Comparison of ENCODE assay signal across 12 cellular contexts in the genomic region with DNA sequence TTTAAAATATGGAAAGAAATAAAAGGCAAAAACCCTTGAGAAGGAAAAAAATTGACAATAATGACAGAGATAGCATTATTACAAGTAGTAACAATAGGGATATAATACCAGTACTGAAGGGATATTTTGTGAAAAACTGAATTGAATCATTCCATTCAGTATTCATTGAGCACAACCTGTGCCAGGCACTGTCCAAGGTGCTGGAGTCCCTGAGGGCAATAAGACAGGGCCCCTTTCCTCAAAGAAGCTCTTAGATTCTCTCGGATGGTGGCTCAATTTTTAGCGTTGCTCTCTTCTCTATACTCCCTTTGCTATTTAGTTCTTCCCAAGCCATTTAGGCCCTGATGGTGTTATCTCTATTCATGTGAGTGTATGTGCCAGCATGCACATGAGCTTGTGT. TPM values are rescaled to one million over a fixed set of nuclear protein-coding genes. Genes with fewer than 3 reads are reported as not detected.
DNase-seq lines count a peak whose midpoint lies in the region; FAIRE-seq and TF ChIP-seq lines count a peak whose summit lies in the region.
"Had no signal": no experiment of that assay in that cellular context is flagged by ENCODE, and none has a peak within 500 bp of the region (broad histone marks: within the 10 kb centered on the region; RNA-seq: fewer than 3 reads in every experiment).

No MANE protein-coding gene starts in this region.

- H3K9me3 ChIP-seq in WERI-Rb-1 (ENCODE audit: severe bottlenecking): no peaks in the 10 kb centered on the region
- H3K9me3 ChIP-seq: vagina had no signal

- no peaks in the 10 kb centered on the region for H3K27me3 ChIP-seq in bronchial epithelial cell (ENCODE audit: control insufficient read depth, insufficient read depth, low read length)
- H3K27me3 ChIP-seq in WERI-Rb-1 (ENCODE audit: insufficient read depth, low read depth, severe bottlenecking): no peaks in the 10 kb centered on the region
- H3K27me3 ChIP-seq: vagina had no signal

- no peak overlapping the region for H3K27ac ChIP-seq in WERI-Rb-1
- H3K27ac ChIP-seq: vagina had no signal

- H3K4me1 Mint-ChIP-seq in activated CD4-positive, alpha-beta T cell treated with anti-CD3 and anti-CD28 coated beads, Interleukin-2, amount 10 ng/mL, durations not matched to agents 24 days and 14 days: no peaks in the 10 kb centered on the region
- H3K4me1 Mint-ChIP-seq in nephron progenitor cell: no peaks in the 10 kb centered on the region
- H3K4me1 Mint-ChIP-seq: B cell had no signal

- H3K4me3 ChIP-seq in bronchial epithelial cell (ENCODE audit: low read depth, low read length) (no peak overlapping the region), WERI-Rb-1 (ENCODE audit: low read depth, low read length) (no peak overlapping the region)
- H3K4me3 ChIP-seq: vagina had no signal

- H3K36me3 ChIP-seq in bronchial epithelial cell (ENCODE audit: control insufficient read depth, insufficient read depth, low read length) (no peaks in the 10 kb centered on the region), WERI-Rb-1 (no peaks in the 10 kb centered on the region)
- H3K36me3 ChIP-seq: vagina had no signal

- DNase-seq in activated CD4-positive, alpha-beta T cell treated with anti-CD3 and anti-CD28 coated beads, Interleukin-2, amount 10 ng/mL, durations not matched to agents 24 days and 14 days: peak; percentile 70
- no peak for DNase-seq in activated CD4-positive, alpha-beta T cell treated with anti-CD3 and anti-CD28 coated beads, Interleukin-2, amount 50 U/mL, for 1 hour
- DNase-seq in NCI-H226 (peak; percentile 33), bronchial epithelial cell (ENCODE audit: low read depth) (peak; percentile 26), nephron progenitor cell (peak; percentile 81), WERI-Rb-1 (no peak), GOT3 (lab: John Stamatoyannopoulos, UW) (no peak), mesenteric fat pad (ENCODE audit: low spot score) (no peak)
- DNase-seq: activated CD4-positive, CD25-positive, alpha-beta regulatory T cell; NCI-H2171 treated with DMSO at 0.1 percent for 48 hours had no signal

- intact Hi-C loops in activated CD4-positive, alpha-beta T cell treated with anti-CD3 and anti-CD28 coated beads, Interleukin-2, amount 10 ng/mL, durations not matched to agents 24 days and 14 days (cut with micrococcal nuclease): no loop called here

- no peak overlapping the region for H3K4me3 Mint-ChIP-seq in activated CD4-positive, alpha-beta T cell treated with anti-CD3 and anti-CD28 coated beads, Interleukin-2, amount 10 ng/mL, durations not matched to agents 24 days and 14 days
- H3K4me3 Mint-ChIP-seq in nephron progenitor cell: no peak overlapping the region
- H3K4me3 Mint-ChIP-seq: B cell had no signal

- no peaks in the 10 kb centered on the region for H3K36me3 Mint-ChIP-seq in activated CD4-positive, alpha-beta T cell treated with anti-CD3 and anti-CD28 coated beads, Interleukin-2, amount 10 ng/mL, durations not matched to agents 24 days and 14 days (ENCODE audit: low read depth)
- H3K36me3 Mint-ChIP-seq in nephron progenitor cell (ENCODE audit: low read depth): no peaks in the 10 kb centered on the region

- H3K9me3 Mint-ChIP-seq in activated CD4-positive, alpha-beta T cell treated with anti-CD3 and anti-CD28 coated beads, Interleukin-2, amount 10 ng/mL, durations not matched to agents 24 days and 14 days: peaks cover 4% of the 10 kb centered on the region
- no peaks in the 10 kb centered on the region for H3K9me3 Mint-ChIP-seq in nephron progenitor cell

- no peaks in the 10 kb centered on the region for H3K27me3 Mint-ChIP-seq in activated CD4-positive, alpha-beta T cell treated with anti-CD3 and anti-CD28 coated beads, Interleukin-2, amount 10 ng/mL, durations not matched to agents 24 days and 14 days
- peaks cover 13% of the 10 kb centered on the region for H3K27me3 Mint-ChIP-seq in nephron progenitor cell (ENCODE audit: low read depth, poor library complexity)

- no peak overlapping the region for H3K27ac Mint-ChIP-seq in activated CD4-positive, alpha-beta T cell treated with anti-CD3 and anti-CD28 coated beads, Interleukin-2, amount 10 ng/mL, durations not matched to agents 24 days and 14 days
- H3K27ac Mint-ChIP-seq in nephron progenitor cell: no peak overlapping the region
- H3K27ac Mint-ChIP-seq: B cell had no signal

- TF ChIP-seq CTCF in bronchial epithelial cell (IDR thresholded peaks at IDR 0.05; ENCODE audit: insufficient read depth, low read length, severe bottlenecking) (no peak), nephron progenitor cell (IDR thresholded peaks at IDR 0.05) (no peak), WERI-Rb-1 (IDR thresholded peaks at IDR 0.05; ENCODE audit: low read depth, low read length) (no peak)

- no peak for FAIRE-seq in bronchial epithelial cell (lab: Jason Lieb, UNC)

RNA-seq across cellular contexts. Expression of a gene that starts 34.3 kb away (rescaled TPM):
- total RNA-seq in activated CD4-positive, alpha-beta T cell treated with anti-CD3 and anti-CD28 coated beads, Interleukin-2, amount 10 ng/mL, durations not matched to agents 24 days and 14 days: 1.6 and 1.7 TPM in 2 replicates
- 0.53 and 1.0 TPM in 2 replicates for total RNA-seq in bronchial epithelial cell
- 10.0 TPM for total RNA-seq in mesenteric fat pad

Comparison
In these comparisons a context has a peak if more than half of its experiments do, and no peak if none do; other contexts are left out.
1. DNase-seq: peak in activated CD4-positive, alpha-beta T cell treated with anti-CD3 and anti-CD28 coated beads, Interleukin-2, amount 10 ng/mL, durations not matched to agents 24 days and 14 days (single experiment), NCI-H226 (single experiment), bronchial epithelial cell (single experiment) and nephron progenitor cell (single experiment); none in activated CD4-positive, alpha-beta T cell treated with anti-CD3 and anti-CD28 coated beads, Interleukin-2, amount 50 U/mL, for 1 hour (single experiment), WERI-Rb-1 (single experiment), GOT3 (single experiment) and mesenteric fat pad (single experiment).